Comparison of ENCODE assay signal across 1 cellular context in the genomic region with DNA sequence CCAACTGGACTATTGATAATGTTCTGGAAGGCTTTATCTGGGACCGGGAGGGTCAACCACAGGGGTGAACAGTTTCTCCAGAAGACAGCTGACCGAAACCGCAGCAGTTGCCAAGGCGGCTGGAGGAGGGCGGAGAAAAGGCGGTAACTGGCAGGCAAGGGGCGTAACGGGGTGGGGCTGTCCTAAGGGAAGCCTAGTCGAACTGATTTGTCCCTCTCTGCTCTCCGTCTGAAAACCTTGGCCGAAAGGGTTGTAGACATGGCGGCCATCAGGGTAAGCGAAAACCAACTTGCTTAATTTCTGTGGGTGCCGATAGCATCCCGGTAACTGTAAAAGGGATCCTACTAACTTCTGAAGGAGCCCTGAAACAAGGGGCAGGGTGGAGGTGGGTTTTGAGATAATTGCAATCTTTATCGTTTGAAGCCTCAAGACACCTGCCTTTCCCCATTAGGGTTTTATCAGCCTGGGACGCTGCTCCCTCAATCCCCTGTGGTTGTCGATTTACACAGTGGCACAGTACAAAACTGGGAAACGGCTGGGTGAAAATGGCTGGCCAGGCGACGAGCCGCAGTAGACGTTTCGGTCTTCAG.
TF ChIP-seq lines count a peak whose summit lies in the region.

Gene APOOL (plus strand): TSS at position 223 of the 590 bp plus-strand sequence. CDS start 36 bp downstream, at position 259.

TF ChIP-seq in K562, 482 proteins besides CTCF, POLR2A, EP300 and RAD21 (continued from another document and continues in another):
- TF ChIP-seq EP400 (IDR thresholded peaks at IDR 0.05) (0 out of 2 replicates have a peak, but pooled peaks have one; percentile 33), RFX1 (IDR thresholded peaks at IDR 0.05) (peak; percentile 83), E2F3 (CRISPR knock-in tag; IDR thresholded peaks at IDR 0.05) (no peak), ZC3H4 (CRISPR knock-in tag; IDR thresholded peaks at IDR 0.05; ENCODE audit: borderline replicate concordance) (no peak), CBX5 (IDR thresholded peaks at IDR 0.05; ENCODE audit: borderline replicate concordance, low read depth) (no peak), E2F8 (IDR thresholded peaks at IDR 0.05; ENCODE audit: low read depth, partially characterized antibody) (no peak), RHOXF2B (CRISPR knock-in tag; conservative IDR thresholded peaks at IDR 0.05) (no peak), NEUROD1 (IDR thresholded peaks at IDR 0.05; ENCODE audit: borderline replicate concordance, low read depth, low read length, partially characterized antibody) (no peak), CBFB (CRISPR knock-in tag; IDR thresholded peaks at IDR 0.05) (0 out of 2 replicates have a peak, but pooled peaks have one; percentile 45), DIDO1 (tag; IDR thresholded peaks at IDR 0.05; ENCODE audit: low read depth) (peak; percentile 68; the same call in 1 of the 2 replicates), TEAD2 (tag; IDR thresholded peaks at IDR 0.05) (no peak), GMEB1 (CRISPR knock-in tag; IDR thresholded peaks at IDR 0.05) (no peak), ZBTB49 (CRISPR knock-in tag; IDR thresholded peaks at IDR 0.05; ENCODE audit: borderline replicate concordance) (no peak), HMG20A (CRISPR knock-in tag; conservative IDR thresholded peaks at IDR 0.05) (no peak), ZNF316 (IDR thresholded peaks at IDR 0.05) (no peak), FOS (IDR thresholded peaks at IDR 0.05; ENCODE audit: extremely low read depth, insufficient read length) (no peak), GTF2E2 (tag; IDR thresholded peaks at IDR 0.05) (no peak)
- TF ChIP-seq, protein P1, sequence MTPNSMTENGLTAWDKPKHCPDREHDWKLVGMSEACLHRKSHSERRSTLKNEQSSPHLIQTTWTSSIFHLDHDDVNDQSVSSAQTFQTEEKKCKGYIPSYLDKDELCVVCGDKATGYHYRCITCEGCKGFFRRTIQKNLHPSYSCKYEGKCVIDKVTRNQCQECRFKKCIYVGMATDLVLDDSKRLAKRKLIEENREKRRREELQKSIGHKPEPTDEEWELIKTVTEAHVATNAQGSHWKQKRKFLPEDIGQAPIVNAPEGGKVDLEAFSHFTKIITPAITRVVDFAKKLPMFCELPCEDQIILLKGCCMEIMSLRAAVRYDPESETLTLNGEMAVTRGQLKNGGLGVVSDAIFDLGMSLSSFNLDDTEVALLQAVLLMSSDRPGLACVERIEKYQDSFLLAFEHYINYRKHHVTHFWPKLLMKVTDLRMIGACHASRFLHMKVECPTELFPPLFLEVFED (CRISPR knock-in tag; conservative IDR thresholded peaks at IDR 0.05): no peak
- TF ChIP-seq, protein P2, sequence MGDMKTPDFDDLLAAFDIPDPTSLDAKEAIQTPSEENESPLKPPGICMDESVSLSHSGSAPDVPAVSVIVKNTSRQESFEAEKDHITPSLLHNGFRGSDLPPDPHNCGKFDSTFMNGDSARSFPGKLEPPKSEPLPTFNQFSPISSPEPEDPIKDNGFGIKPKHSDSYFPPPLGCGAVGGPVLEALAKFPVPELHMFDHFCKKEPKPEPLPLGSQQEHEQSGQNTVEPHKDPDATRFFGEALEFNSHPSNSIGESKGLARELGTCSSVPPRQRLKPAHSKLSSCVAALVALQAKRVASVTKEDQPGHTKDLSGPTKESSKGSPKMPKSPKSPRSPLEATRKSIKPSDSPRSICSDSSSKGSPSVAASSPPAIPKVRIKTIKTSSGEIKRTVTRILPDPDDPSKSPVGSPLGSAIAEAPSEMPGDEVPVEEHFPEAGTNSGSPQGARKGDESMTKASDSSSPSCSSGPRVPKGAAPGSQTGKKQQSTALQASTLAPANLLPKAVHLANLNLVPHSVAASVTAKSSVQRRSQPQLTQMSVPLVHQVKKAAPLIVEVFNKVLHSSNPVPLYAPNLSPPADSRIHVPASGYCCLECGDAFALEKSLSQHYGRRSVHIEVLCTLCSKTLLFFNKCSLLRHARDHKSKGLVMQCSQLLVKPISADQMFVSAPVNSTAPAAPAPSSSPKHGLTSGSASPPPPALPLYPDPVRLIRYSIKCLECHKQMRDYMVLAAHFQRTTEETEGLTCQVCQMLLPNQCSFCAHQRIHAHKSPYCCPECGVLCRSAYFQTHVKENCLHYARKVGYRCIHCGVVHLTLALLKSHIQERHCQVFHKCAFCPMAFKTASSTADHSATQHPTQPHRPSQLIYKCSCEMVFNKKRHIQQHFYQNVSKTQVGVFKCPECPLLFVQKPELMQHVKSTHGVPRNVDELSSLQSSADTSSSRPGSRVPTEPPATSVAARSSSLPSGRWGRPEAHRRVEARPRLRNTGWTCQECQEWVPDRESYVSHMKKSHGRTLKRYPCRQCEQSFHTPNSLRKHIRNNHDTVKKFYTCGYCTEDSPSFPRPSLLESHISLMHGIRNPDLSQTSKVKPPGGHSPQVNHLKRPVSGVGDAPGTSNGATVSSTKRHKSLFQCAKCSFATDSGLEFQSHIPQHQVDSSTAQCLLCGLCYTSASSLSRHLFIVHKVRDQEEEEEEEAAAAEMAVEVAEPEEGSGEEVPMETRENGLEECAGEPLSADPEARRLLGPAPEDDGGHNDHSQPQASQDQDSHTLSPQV (IDR thresholded peaks at IDR 0.05): 0 out of 2 replicates have a peak, but pooled peaks have one; percentile 44
- TF ChIP-seq, protein P3, sequence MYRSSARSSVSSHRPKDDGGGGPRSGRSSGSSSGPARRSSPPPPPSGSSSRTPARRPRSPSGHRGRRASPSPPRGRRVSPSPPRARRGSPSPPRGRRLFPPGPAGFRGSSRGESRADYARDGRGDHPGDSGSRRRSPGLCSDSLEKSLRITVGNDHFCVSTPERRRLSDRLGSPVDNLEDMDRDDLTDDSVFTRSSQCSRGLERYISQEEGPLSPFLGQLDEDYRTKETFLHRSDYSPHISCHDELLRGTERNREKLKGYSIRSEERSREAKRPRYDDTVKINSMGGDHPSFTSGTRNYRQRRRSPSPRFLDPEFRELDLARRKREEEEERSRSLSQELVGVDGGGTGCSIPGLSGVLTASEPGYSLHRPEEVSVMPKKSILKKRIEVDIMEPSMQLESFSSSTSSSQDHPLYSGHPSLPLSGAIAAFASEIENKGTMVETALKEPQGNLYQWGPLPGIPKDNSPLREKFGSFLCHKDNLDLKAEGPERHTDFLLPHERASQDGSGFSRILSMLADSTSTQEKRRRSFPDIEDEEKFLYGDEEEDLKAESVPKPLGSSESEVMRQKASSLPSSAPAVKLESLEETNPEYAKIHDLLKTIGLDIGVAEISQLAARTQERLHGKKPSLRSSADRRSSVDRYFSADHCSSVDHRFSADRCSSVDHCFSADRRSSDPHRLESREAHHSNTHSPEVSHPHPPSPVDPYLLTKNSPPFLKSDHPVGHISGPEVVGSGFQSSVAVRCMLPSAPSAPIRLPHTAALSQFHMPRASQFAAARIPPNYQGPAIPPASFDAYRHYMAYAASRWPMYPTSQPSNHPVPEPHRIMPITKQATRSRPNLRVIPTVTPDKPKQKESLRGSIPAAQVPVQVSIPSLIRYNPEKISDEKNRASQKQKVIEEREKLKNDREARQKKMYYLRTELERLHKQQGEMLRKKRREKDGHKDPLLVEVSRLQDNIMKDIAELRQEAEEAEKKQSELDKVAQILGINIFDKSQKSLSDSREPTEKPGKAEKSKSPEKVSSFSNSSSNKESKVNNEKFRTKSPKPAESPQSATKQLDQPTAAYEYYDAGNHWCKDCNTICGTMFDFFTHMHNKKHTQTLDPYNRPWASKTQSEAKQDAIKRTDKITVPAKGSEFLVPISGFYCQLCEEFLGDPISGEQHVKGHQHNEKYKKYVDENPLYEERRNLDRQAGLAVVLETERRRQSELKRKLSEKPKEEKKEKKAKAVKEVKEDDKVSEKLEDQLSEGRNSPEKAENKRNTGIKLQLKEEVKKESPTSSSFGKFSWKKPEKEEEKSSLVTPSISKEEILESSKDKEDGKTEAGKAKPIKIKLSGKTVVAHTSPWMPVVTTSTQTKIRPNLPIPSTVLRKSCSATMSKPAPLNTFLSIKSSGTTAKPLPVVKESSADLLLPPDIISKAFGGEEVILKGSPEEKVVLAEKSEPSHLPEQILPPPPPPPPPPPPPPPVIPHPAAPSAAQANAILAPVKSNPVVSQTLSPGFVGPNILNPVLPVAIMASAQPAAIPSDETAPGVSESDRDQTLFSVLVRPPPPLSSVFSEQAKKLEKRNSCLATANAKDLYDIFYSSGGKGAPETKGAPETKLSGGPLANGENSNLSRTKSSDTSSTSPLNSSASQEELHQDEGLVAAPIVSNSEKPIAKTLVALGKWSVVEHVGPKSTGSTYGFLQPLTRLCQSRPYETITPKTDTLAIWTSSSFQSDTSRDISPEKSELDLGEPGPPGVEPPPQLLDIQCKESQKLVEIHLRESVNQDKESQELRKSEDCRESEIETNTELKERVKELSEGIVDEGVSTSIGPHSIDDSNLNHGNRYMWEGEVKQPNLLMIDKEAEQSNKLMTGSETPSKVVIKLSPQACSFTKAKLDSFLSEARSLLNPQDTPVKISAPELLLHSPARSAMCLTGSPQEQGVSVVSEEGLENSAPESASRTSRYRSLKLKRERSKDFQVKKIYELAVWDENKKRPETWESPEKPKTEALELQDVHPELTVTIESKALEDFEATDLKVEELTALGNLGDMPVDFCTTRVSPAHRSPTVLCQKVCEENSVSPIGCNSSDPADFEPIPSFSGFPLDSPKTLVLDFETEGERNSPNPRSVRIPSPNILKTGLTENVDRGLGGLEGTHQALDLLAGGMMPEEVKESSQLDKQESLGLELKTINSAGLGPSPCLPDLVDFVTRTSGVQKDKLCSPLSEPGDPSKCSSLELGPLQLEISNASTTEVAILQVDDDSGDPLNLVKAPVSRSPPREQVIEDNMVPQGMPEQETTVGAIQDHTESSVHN (IDR thresholded peaks at IDR 0.05; ENCODE audit: borderline replicate concordance in 1 of 2, low read depth in 1 of 2): no peak
- TF ChIP-seq, protein P4, sequence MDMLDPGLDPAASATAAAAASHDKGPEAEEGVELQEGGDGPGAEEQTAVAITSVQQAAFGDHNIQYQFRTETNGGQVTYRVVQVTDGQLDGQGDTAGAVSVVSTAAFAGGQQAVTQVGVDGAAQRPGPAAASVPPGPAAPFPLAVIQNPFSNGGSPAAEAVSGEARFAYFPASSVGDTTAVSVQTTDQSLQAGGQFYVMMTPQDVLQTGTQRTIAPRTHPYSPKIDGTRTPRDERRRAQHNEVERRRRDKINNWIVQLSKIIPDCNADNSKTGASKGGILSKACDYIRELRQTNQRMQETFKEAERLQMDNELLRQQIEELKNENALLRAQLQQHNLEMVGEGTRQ (CRISPR knock-in tag; IDR thresholded peaks at IDR 0.05): no peak
- TF ChIP-seq, protein P5, sequence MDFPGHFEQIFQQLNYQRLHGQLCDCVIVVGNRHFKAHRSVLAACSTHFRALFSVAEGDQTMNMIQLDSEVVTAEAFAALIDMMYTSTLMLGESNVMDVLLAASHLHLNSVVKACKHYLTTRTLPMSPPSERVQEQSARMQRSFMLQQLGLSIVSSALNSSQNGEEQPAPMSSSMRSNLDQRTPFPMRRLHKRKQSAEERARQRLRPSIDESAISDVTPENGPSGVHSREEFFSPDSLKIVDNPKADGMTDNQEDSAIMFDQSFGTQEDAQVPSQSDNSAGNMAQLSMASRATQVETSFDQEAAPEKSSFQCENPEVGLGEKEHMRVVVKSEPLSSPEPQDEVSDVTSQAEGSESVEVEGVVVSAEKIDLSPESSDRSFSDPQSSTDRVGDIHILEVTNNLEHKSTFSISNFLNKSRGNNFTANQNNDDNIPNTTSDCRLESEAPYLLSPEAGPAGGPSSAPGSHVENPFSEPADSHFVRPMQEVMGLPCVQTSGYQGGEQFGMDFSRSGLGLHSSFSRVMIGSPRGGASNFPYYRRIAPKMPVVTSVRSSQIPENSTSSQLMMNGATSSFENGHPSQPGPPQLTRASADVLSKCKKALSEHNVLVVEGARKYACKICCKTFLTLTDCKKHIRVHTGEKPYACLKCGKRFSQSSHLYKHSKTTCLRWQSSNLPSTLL (IDR thresholded peaks at IDR 0.05): no peak
